31 cellular contexts compared by ENCODE assay signal in genomic region chr7:148676291-148676690, GRCh38.
"Had no signal": no experiment of that assay in that cellular context is flagged by ENCODE, and none has a peak within 500 bp of the region (broad histone marks: within the 10 kb centered on the region; RNA-seq: fewer than 3 reads in every experiment).

No MANE protein-coding gene starts in this region.

- H3K4me1 ChIP-seq: parathyroid adenoma, psoas muscle, right lobe of liver, sigmoid colon, spleen, stomach, thyroid gland, tibial nerve, upper lobe of left lung, vagina had no signal

- H3K36me3 ChIP-seq: ovary, right lobe of liver, sigmoid colon, spleen, stomach, thoracic aorta, thyroid gland, tibial nerve, upper lobe of left lung, vagina had no signal

- H2AFZ ChIP-seq: parathyroid adenoma had no signal

- H3K27ac ChIP-seq: ovary, parathyroid adenoma, psoas muscle, right lobe of liver, sigmoid colon, spleen, stomach, thoracic aorta, thyroid gland, tibial nerve, upper lobe of left lung, vagina had no signal

- H3K27me3 ChIP-seq: ovary, right lobe of liver, sigmoid colon, spleen, stomach, thyroid gland, tibial nerve, upper lobe of left lung, vagina had no signal

- H3K4me3 Mint-ChIP-seq: naive B cell; naive thymus-derived CD8-positive, alpha-beta T cell; natural killer cell treated with Interleukin-12 subunit alpha and Interleukin-12 subunit beta and Interleukin-15 and Interleukin-18, amount 100 ng/mL, for 72 hours; nephron progenitor cell; neural crest cell; stimulated activated effector memory CD8-positive, alpha-beta T cell treated with anti-CD3 and anti-CD28 coated beads, Interleukin-12 subunit alpha, Interleukin-12 subunit beta, amount 100 ng/mL, for 72 hours; stimulated activated naive B cell treated with anti-CD40 and anti-IgM and Interleukin-4, amounts not matched to agents 10 μg/mL and 1 μg/mL and 100 μg/mL, for 72 hours; stimulated activated naive CD8-positive, alpha-beta T cell treated with anti-CD3 and anti-CD28 coated beads, Interleukin-15, Interleukin-2, amounts not matched to agents 100 ng/mL and 50 ng/mL, for 24 hours had no signal

- DNase-seq: naive B cell; naive thymus-derived CD8-positive, alpha-beta T cell; nephron progenitor cell; occipital lobe; ovary; posterior cingulate gyrus; psoas muscle; right cardiac atrium; right lobe of liver; sigmoid colon; small intestine; spleen; stimulated activated CD4-positive, alpha-beta T cell treated with anti-CD3 and anti-CD28 coated beads, Interleukin-15, amount 100 ng/mL, for 24 hours; stimulated activated CD4-positive, alpha-beta T cell treated with anti-CD3 and anti-CD28 coated beads, Interleukin-2, amount 100 ng/mL, for 24 hours; stimulated activated CD4-positive, alpha-beta T cell treated with anti-CD3 and anti-CD28 coated beads, Interleukin-2, amount 100 ng/mL, for 48 hours; stimulated activated CD4-positive, alpha-beta T cell treated with anti-CD3 and anti-CD28 coated beads, Interleukin-4, amount 100 ng/mL, for 24 hours; stimulated activated naive B cell treated with anti-CD40 and anti-IgM and Interleukin-4, amounts not matched to agents 10 μg/mL and 1 μg/mL and 100 μg/mL, for 72 hours; stimulated activated naive CD4-positive, alpha-beta T cell treated with Interleukin-2 at 50 U/mL for 16 hours; stomach; thyroid gland; trophoblast cell; upper lobe of left lung had no signal

- H3K9me3 ChIP-seq: ovary, psoas muscle, right lobe of liver, thoracic aorta, thyroid gland, vagina had no signal

- H3K9ac ChIP-seq: parathyroid adenoma had no signal

- H3K27me3 Mint-ChIP-seq: progenitor cell of endocrine pancreas; stimulated activated naive CD8-positive, alpha-beta T cell treated with anti-CD3 and anti-CD28 coated beads, Interleukin-15, Interleukin-2, amounts not matched to agents 100 ng/mL and 50 ng/mL, for 24 hours had no signal

- H3K79me2 ChIP-seq: parathyroid adenoma had no signal

- ATAC-seq: naive thymus-derived CD8-positive, alpha-beta T cell; natural killer cell treated with Interleukin-12 subunit alpha and Interleukin-12 subunit beta and Interleukin-15 and Interleukin-18, amount 100 ng/mL, for 72 hours; psoas muscle; right cardiac atrium; right lobe of liver; stimulated activated effector memory CD8-positive, alpha-beta T cell treated with anti-CD3 and anti-CD28 coated beads, Interleukin-12 subunit alpha, Interleukin-12 subunit beta, amount 100 ng/mL, for 72 hours; stimulated activated naive B cell treated with anti-CD40 and anti-IgM and Interleukin-4, amounts not matched to agents 10 μg/mL and 1 μg/mL and 100 μg/mL, for 72 hours had no signal

- H3K9me3 Mint-ChIP-seq: natural killer cell treated with Interleukin-12 subunit alpha and Interleukin-12 subunit beta and Interleukin-15 and Interleukin-18, amount 100 ng/mL, for 72 hours; stimulated activated effector memory CD8-positive, alpha-beta T cell treated with anti-CD3 and anti-CD28 coated beads, Interleukin-12 subunit alpha, Interleukin-12 subunit beta, amount 100 ng/mL, for 72 hours had no signal

- H3K36me3 Mint-ChIP-seq: natural killer cell treated with Interleukin-12 subunit alpha and Interleukin-12 subunit beta and Interleukin-15 and Interleukin-18, amount 100 ng/mL, for 72 hours; stimulated activated effector memory CD8-positive, alpha-beta T cell treated with anti-CD3 and anti-CD28 coated beads, Interleukin-12 subunit alpha, Interleukin-12 subunit beta, amount 100 ng/mL, for 72 hours had no signal

- H3K4me3 ChIP-seq: ovary, psoas muscle, right lobe of liver, sigmoid colon, spleen, stomach, thoracic aorta, thyroid gland, tibial nerve, upper lobe of left lung, vagina had no signal

- H3K27ac Mint-ChIP-seq: naive B cell; natural killer cell treated with Interleukin-12 subunit alpha and Interleukin-12 subunit beta and Interleukin-15 and Interleukin-18, amount 100 ng/mL, for 72 hours; nephron progenitor cell; progenitor cell of endocrine pancreas; stimulated activated effector memory CD8-positive, alpha-beta T cell treated with anti-CD3 and anti-CD28 coated beads, Interleukin-12 subunit alpha, Interleukin-12 subunit beta, amount 100 ng/mL, for 72 hours; stimulated activated naive B cell treated with anti-CD40 and anti-IgM and Interleukin-4, amounts not matched to agents 10 μg/mL and 1 μg/mL and 100 μg/mL, for 72 hours; stimulated activated naive CD8-positive, alpha-beta T cell treated with anti-CD3 and anti-CD28 coated beads, Interleukin-15, Interleukin-2, amounts not matched to agents 100 ng/mL and 50 ng/mL, for 24 hours had no signal

- H3K4me1 Mint-ChIP-seq: naive B cell; nephron progenitor cell; neural crest cell; stimulated activated effector memory CD8-positive, alpha-beta T cell treated with anti-CD3 and anti-CD28 coated beads, Interleukin-12 subunit alpha, Interleukin-12 subunit beta, amount 100 ng/mL, for 72 hours; stimulated activated naive B cell treated with anti-CD40 and anti-IgM and Interleukin-4, amounts not matched to agents 10 μg/mL and 1 μg/mL and 100 μg/mL, for 72 hours had no signal
